In genomic region chr16:88957887-88958577, GRCh38 we compare ENCODE assay signal across 9 cellular contexts. TPM values are rescaled to one million over a fixed set of nuclear protein-coding genes. Genes with fewer than 3 reads are reported as not detected.
DNase-seq lines count a peak whose midpoint lies in the region; ATAC-seq and TF ChIP-seq lines count a peak whose summit lies in the region.
"Had no signal": no experiment of that assay in that cellular context is flagged by ENCODE, and none has a peak within 500 bp of the region (broad histone marks: within the 10 kb centered on the region; RNA-seq: fewer than 3 reads in every experiment).

No MANE protein-coding gene starts in this region.

- peaks cover 28% of the 10 kb centered on the region for H3K27me3 Mint-ChIP-seq in activated CD8-positive, alpha-beta T cell treated with anti-CD3 and anti-CD28 coated beads for 36 hours

- H3K36me3 Mint-ChIP-seq in activated CD8-positive, alpha-beta T cell treated with anti-CD3 and anti-CD28 coated beads for 36 hours (ENCODE audit: low read depth): no peaks in the 10 kb centered on the region

- H3K36me3 ChIP-seq in KOPT-K1 (ENCODE audit: insufficient read depth, low read length) (no peaks in the 10 kb centered on the region), lower lobe of right lung (no peaks in the 10 kb centered on the region), OCI-LY7 (ENCODE audit: insufficient read depth, low read length) (no peaks in the 10 kb centered on the region)

- DNase-seq in Ammon's horn (ENCODE audit: low spot score) (peak; percentile 52), lower lobe of right lung (peak; percentile 77), NCI-H146 treated with DMSO at 0.1 percent for 48 hours (lab: John Stamatoyannopoulos, UW; ENCODE audit: unreplicated experiment) (no peak), OCI-LY7 (ENCODE audit: low spot score) (no peak)
- DNase-seq in activated CD8-positive, alpha-beta T cell treated with anti-CD3 and anti-CD28 coated beads for 36 hours: peak; percentile 48
- no peak for DNase-seq in activated CD4-positive, CD25-positive, alpha-beta regulatory T cell treated with anti-CD3 and anti-CD28 coated beads, Interleukin-2, amount 50 U/mL, for 72 hours
- DNase-seq in stimulated activated CD4-positive, alpha-beta T cell treated with anti-CD3 and anti-CD28 coated beads, Interleukin-2, amount 100 ng/mL, for 48 hours: no peak

- H3K9me3 ChIP-seq in KOPT-K1 (ENCODE audit: insufficient read depth, low read length, poor library complexity, severe bottlenecking) (no peaks in the 10 kb centered on the region), lower lobe of right lung (no peaks in the 10 kb centered on the region), OCI-LY7 (ENCODE audit: low read length) (no peaks in the 10 kb centered on the region)

- CTCF ChIA-PET in activated CD8-positive, alpha-beta T cell treated with anti-CD3 and anti-CD28 coated beads for 36 hours (lab: Charles Lee): interaction anchor here (1.2 to 1.3 kb wide), 2 partner anchors 17 to 209 kb away, joined by 3 to 5 read pairs; no protein-coding TSS in a partner anchor
- CTCF ChIA-PET in OCI-LY7 (lab: Charles Lee; ENCODE audit: unreplicated experiment): interaction anchor here (0.9 kb wide), 1 partner anchor 10 kb away, joined by 3 read pairs; no protein-coding TSS in a partner anchor

- no peak overlapping the region for H3K27ac Mint-ChIP-seq in activated CD8-positive, alpha-beta T cell treated with anti-CD3 and anti-CD28 coated beads for 36 hours

- H3K4me3 Mint-ChIP-seq in activated CD8-positive, alpha-beta T cell treated with anti-CD3 and anti-CD28 coated beads for 36 hours: no peak overlapping the region

- H2AFZ ChIP-seq in OCI-LY7 (ENCODE audit: low read length): no peak overlapping the region

- no peak overlapping the region for H3K4me2 ChIP-seq in OCI-LY7 (ENCODE audit: low read length)

- no peak for TF ChIP-seq CTCF in activated CD8-positive, alpha-beta T cell treated with anti-CD3 and anti-CD28 coated beads for 36 hours (IDR thresholded peaks at IDR 0.05)
- TF ChIP-seq CTCF in lower lobe of right lung (IDR thresholded peaks at IDR 0.05) (no peak), OCI-LY7 (conservative IDR thresholded peaks at IDR 0.05; ENCODE audit: low read length) (no peak)

- no peaks in the 10 kb centered on the region for H3K79me2 ChIP-seq in OCI-LY7 (ENCODE audit: insufficient read depth, low read depth, low read length)

- peaks cover 19% of the 10 kb centered on the region for H3K4me1 ChIP-seq in lower lobe of right lung
- no peaks in the 10 kb centered on the region for H3K4me1 ChIP-seq in OCI-LY7 (ENCODE audit: insufficient read depth, low read length, poor library complexity, severe bottlenecking)

- BruUV-seq in OCI-LY7 (replicated peaks; lab: Mats Ljungman, UMichigan): no TSS peak

- H3K4me1 Mint-ChIP-seq in activated CD8-positive, alpha-beta T cell treated with anti-CD3 and anti-CD28 coated beads for 36 hours (ENCODE audit: low read depth): peaks cover 16% of the 10 kb centered on the region

- H3K9me3 Mint-ChIP-seq in activated CD8-positive, alpha-beta T cell treated with anti-CD3 and anti-CD28 coated beads for 36 hours: no peaks in the 10 kb centered on the region

- POLR2A ChIA-PET in activated CD8-positive, alpha-beta T cell treated with anti-CD3 and anti-CD28 coated beads for 36 hours (lab: Charles Lee): no interaction called here
- POLR2A ChIA-PET in OCI-LY7 (lab: Charles Lee): interaction anchor here (1.0 kb wide), 1 partner anchor 12 kb away, joined by 3 read pairs; no protein-coding TSS in a partner anchor

- H4K20me1 ChIP-seq in OCI-LY7 (ENCODE audit: insufficient read depth, low read length): no peaks in the 10 kb centered on the region

- ATAC-seq in activated CD8-positive, alpha-beta T cell treated with anti-CD3 and anti-CD28 coated beads for 36 hours: peak; percentile 57
- peak; percentile 67 to 79 for ATAC-seq in lower lobe of right lung

- no peaks in the 10 kb centered on the region for H3K9me2 ChIP-seq in OCI-LY7 (ENCODE audit: insufficient read depth, low read length)

- peak overlapping the region; percentile 61 for H3K27ac ChIP-seq in KOPT-K1 (ENCODE audit: low read depth, low read length, poor library complexity, severe bottlenecking)
- H3K27ac ChIP-seq in lower lobe of right lung: no peak overlapping the region
- no peak overlapping the region for H3K27ac ChIP-seq in OCI-LY7 (ENCODE audit: low read depth, low read length, poor library complexity, severe bottlenecking)

- H3K27me3 ChIP-seq in lower lobe of right lung (ENCODE audit: low read depth): peaks cover 4% of the 10 kb centered on the region

- intact Hi-C loops in activated CD8-positive, alpha-beta T cell treated with anti-CD3 and anti-CD28 coated beads for 36 hours (cut with micrococcal nuclease): no loop called here
- intact Hi-C loops in lower lobe of right lung (cut with DNase I) (no loop called here), OCI-LY7 (cut with micrococcal nuclease; ENCODE audit: unreplicated experiment) (no loop called here)

- peak overlapping the region; percentile 15 for H3K4me3 ChIP-seq in lower lobe of right lung
- H3K4me3 ChIP-seq in OCI-LY7 (ENCODE audit: low read depth, low read length, poor library complexity, severe bottlenecking): no peak overlapping the region

RNA-seq across cellular contexts. Expression of gene CBFA2T3, which starts 19.0 kb away (rescaled TPM):
- total RNA-seq in activated CD8-positive, alpha-beta T cell treated with anti-CD3 and anti-CD28 coated beads for 36 hours: under 1 TPM; 0.14 to 0.34 TPM
- total RNA-seq in lower lobe of right lung (14.3 TPM), OCI-LY7 (2022) (30.8 and 48.0 TPM in 2 replicates)
- 1.1 and 2.2 TPM in 2 replicates for total RNA-seq in OCI-LY7 (2014; rRNA removed; shearing (Covaris generic))
- total RNA-seq: M059J had no signal

Comparison
In these comparisons a context has a peak if more than half of its experiments do, and no peak if none do; other contexts are left out.
1. DNase-seq: peak in Ammon's horn (single experiment), activated CD8-positive, alpha-beta T cell treated with anti-CD3 and anti-CD28 coated beads for 36 hours (single experiment) and lower lobe of right lung (single experiment); none in activated CD4-positive, CD25-positive, alpha-beta regulatory T cell treated with anti-CD3 and anti-CD28 coated beads, Interleukin-2, amount 50 U/mL, for 72 hours (single experiment), NCI-H146 treated with DMSO at 0.1 percent for 48 hours (single experiment), OCI-LY7 (single experiment) and stimulated activated CD4-positive, alpha-beta T cell treated with anti-CD3 and anti-CD28 coated beads, Interleukin-2, amount 100 ng/mL, for 48 hours (0 of 2).